22 cellular contexts compared by ENCODE assay signal in the genomic region with DNA sequence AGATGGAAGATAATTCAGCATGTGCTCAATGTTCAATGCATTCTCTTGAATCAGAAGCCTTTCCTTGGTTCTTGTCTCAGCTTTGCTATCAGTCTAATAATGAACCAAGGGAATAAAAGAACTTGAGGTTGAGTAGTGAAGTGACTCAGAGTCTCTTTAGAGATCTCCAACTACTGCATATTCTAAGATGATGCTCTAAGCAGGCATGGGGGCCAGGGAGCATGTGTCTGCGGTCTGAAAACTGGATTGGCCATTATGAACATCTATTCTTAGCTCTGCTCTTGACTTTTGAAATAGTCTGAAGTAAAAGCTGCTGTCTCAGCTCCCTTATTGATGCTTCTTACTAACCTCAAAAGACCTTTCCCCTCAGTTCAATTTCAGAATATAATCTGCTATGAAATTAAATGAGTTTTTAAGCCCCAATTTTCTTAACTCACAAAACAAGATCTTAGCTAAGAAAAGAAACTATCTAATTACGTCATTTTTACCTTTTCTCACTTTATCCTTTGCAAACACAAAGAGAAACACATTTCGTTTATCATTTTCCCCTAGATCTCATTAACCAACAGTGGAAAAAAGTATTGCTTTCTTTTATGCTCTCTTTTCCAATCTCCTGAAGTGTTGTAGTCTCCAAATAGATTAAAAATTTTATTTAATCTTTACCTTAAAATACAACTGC. TPM values are rescaled to one million over a fixed set of nuclear protein-coding genes. Genes with fewer than 3 reads are reported as not detected.
A peak's percentile ranks its signal among the peaks of the same experiment; 100 is the strongest.
DNase-seq lines count a peak whose midpoint lies in the region; ATAC-seq, FAIRE-seq and TF ChIP-seq lines count a peak whose summit lies in the region.
"Had no signal": no experiment of that assay in that cellular context is flagged by ENCODE, and none has a peak within 500 bp of the region (broad histone marks: within the 10 kb centered on the region; RNA-seq: fewer than 3 reads in every experiment).

No MANE protein-coding gene starts in this region.

- no peak for DNase-seq in HepG2 (ENCODE audit: low spot score)
- no peak for DNase-seq in right lobe of liver
- peak; percentile 3 for DNase-seq in astrocyte of the spinal cord (ENCODE audit: low read depth, low spot score)
- peak in 1 of 5 donors; percentile 39 for DNase-seq in heart left ventricle
- DNase-seq in AG20443 (ENCODE audit: low spot score) = no peak
- DNase-seq in WERI-Rb-1 = no peak
- DNase-seq in stimulated activated CD4-positive, alpha-beta T cell treated with anti-CD3 and anti-CD28 coated beads, Interleukin-2, amount 100 ng/mL, for 24 hours = no peak
- DNase-seq: activated CD4-positive, alpha-beta T cell treated with anti-CD3 and anti-CD28 coated beads for 36 hours; activated naive CD4-positive, alpha-beta T cell; activated T-cell treated with anti-CD3 and anti-CD28 coated beads, Interleukin-2, amount 50 U/mL, for 4 hours; cortex of kidney; esophagus squamous epithelium; mammary epithelial cell; NCI-H526; stimulated activated CD4-positive, alpha-beta T cell treated with anti-CD3 and anti-CD28 coated beads, Interleukin-2, amount 100 ng/mL, for 48 hours; T-helper 1 cell had no signal

- FAIRE-seq in HepG2 (lab: Jason Lieb, UNC) = no peak
- FAIRE-seq: GM19239 had no signal

- TF ChIP-seq POLR2A in HepG2 (IDR thresholded peaks at IDR 0.05; ENCODE audit: insufficient read depth in 1 of 2, low read depth in 2 of 2, low read length in 2 of 2) (no peak), right lobe of liver (IDR thresholded peaks at IDR 0.05) (no peak), heart left ventricle (IDR thresholded peaks at IDR 0.05) (no peak)

- intact Hi-C loops in HepG2 (cut with micrococcal nuclease; ENCODE audit: unreplicated experiment) = no loop called here
- intact Hi-C loops in right lobe of liver (cut with DNase I) = no loop called here
- intact Hi-C loops in heart left ventricle (cut with DNase I) = no loop called here

- no peak overlapping the region for H3K9ac ChIP-seq in HepG2 (ENCODE audit: insufficient read depth, low read depth, low read length)
- H3K9ac ChIP-seq: BLaER1 treated with 17β-estradiol and CSF1 and Interleukin-3, amounts not matched to agents 10 nM and 100 nM had no signal

- H3K36me3 ChIP-seq in HepG2 (replicated peaks in 1 of 2; ENCODE audit: control insufficient read depth in 1 of 2, insufficient read depth in 2 of 2, low read length in 2 of 2) = no peaks in the 10 kb centered on the region
- no peaks in the 10 kb centered on the region for H3K36me3 ChIP-seq in right lobe of liver
- H3K36me3 ChIP-seq in heart left ventricle = no peaks in the 10 kb centered on the region
- no peaks in the 10 kb centered on the region for H3K36me3 ChIP-seq in urinary bladder (ENCODE audit: insufficient read depth)
- H3K36me3 ChIP-seq in WERI-Rb-1 = no peaks in the 10 kb centered on the region
- H3K36me3 ChIP-seq: BLaER1 treated with 17β-estradiol and CSF1 and Interleukin-3, amounts not matched to agents 10 nM and 100 nM; esophagus squamous epithelium; neutrophil had no signal

- in situ Hi-C loops in HepG2 (cut with HindIII; ENCODE audit: extremely low pct_ligation_motif_present, low pct_unique_long_range_greater_than_20kb) = no loop called here
- in situ Hi-C loops in astrocyte of the spinal cord (cut with HindIII; ENCODE audit: low sequenced_read_pairs) = no loop called here

- no peak for TF ChIP-seq RAD21 in HepG2 (CRISPR knock-in tag; IDR thresholded peaks at IDR 0.05)

- H3K27ac ChIP-seq in HepG2 (ENCODE audit: extremely low read length, insufficient read depth, low read length) = no peak overlapping the region
- no peak overlapping the region for H3K27ac ChIP-seq in right lobe of liver
- H3K27ac ChIP-seq in heart left ventricle = peak overlapping the region in 2 of 12 donors; percentile 11 to 39
- H3K27ac ChIP-seq in urinary bladder (ENCODE audit: low read depth) = peak overlapping the region; percentile 38
- H3K27ac ChIP-seq in WERI-Rb-1 = no peak overlapping the region
- H3K27ac ChIP-seq: BLaER1 treated with 17β-estradiol and CSF1 and Interleukin-3, amounts not matched to agents 10 nM and 100 nM; esophagus squamous epithelium; neutrophil had no signal

- POLR2A ChIA-PET in HepG2 (lab: Yijun Ruan, JAX) = no interaction called here

- no peaks in the 10 kb centered on the region for H4K20me1 ChIP-seq in HepG2 (ENCODE audit: insufficient read depth, low read length)
- H4K20me1 ChIP-seq: BLaER1 treated with 17β-estradiol and CSF1 and Interleukin-3, amounts not matched to agents 10 nM and 100 nM had no signal

- CTCF ChIA-PET in HepG2 (lab: Yijun Ruan, JAX; ENCODE audit: low intra/inter-chr PET ratio, low total read pairs) = no interaction called here

- no TSS peak for BruUV-seq in HepG2 (replicated peaks; lab: Mats Ljungman, UMichigan)

- WGBS in HepG2 (ENCODE audit: low lambda C conversion rate) = 3% methylated on average over 3 of the region's 3 CpGs
- 72% methylated on average over 3 of the region's 3 CpGs for WGBS in right lobe of liver (ENCODE audit: insufficient coverage, low coverage, low lambda C conversion rate, missing lambda C conversion rate)
- 57 to 64% (median 62%) methylated on average over 3 of the region's 3 CpGs for WGBS in heart left ventricle, 4 donors
- 77% methylated on average over 3 of the region's 3 CpGs for WGBS in urinary bladder

- H3K4me3 ChIP-seq in HepG2 (replicated peaks in 1 of 3; ENCODE audit: insufficient read depth in 1 of 3, low read depth in 2 of 3, low read length in 3 of 3) = no peak overlapping the region
- H3K4me3 ChIP-seq in right lobe of liver = no peak overlapping the region
- H3K4me3 ChIP-seq in astrocyte of the spinal cord (ENCODE audit: low read depth, low read length) = no peak overlapping the region
- no peak overlapping the region for H3K4me3 ChIP-seq in heart left ventricle
- no peak overlapping the region for H3K4me3 ChIP-seq in urinary bladder (ENCODE audit: low read depth, low read length)
- H3K4me3 ChIP-seq in WERI-Rb-1 (ENCODE audit: low read depth, low read length) = no peak overlapping the region
- H3K4me3 ChIP-seq: BLaER1 treated with 17β-estradiol and CSF1 and Interleukin-3, amounts not matched to agents 10 nM and 100 nM; esophagus squamous epithelium had no signal

- H3K9me3 ChIP-seq in HepG2 (ENCODE audit: low read length) (peaks cover 10% of the 10 kb centered on the region; the same call in 1 of the 2 replicates), right lobe of liver (no peaks in the 10 kb centered on the region), heart left ventricle (peaks cover 0 to 4% (median 0%) of the 10 kb centered on the region in 12 donors), WERI-Rb-1 (ENCODE audit: severe bottlenecking) (no peaks in the 10 kb centered on the region)
- H3K9me3 ChIP-seq: BLaER1 treated with 17β-estradiol and CSF1 and Interleukin-3, amounts not matched to agents 10 nM and 100 nM; esophagus squamous epithelium; neutrophil had no signal

- no peaks in the 10 kb centered on the region for H3K79me2 ChIP-seq in HepG2 (ENCODE audit: insufficient read depth, low read length)

- no peak overlapping the region for H3K4me2 ChIP-seq in HepG2 (ENCODE audit: low read depth, low read length)
- H3K4me2 ChIP-seq: BLaER1 treated with 17β-estradiol and CSF1 and Interleukin-3, amounts not matched to agents 10 nM and 100 nM had no signal

- H3K4me1 ChIP-seq in HepG2 (ENCODE audit: insufficient read depth, low read length) (no peaks in the 10 kb centered on the region), right lobe of liver (no peaks in the 10 kb centered on the region), heart left ventricle (peaks cover 0 to 18% (median 2%) of the 10 kb centered on the region in 12 donors), urinary bladder (ENCODE audit: insufficient read depth) (no peaks in the 10 kb centered on the region)
- H3K4me1 ChIP-seq: BLaER1 treated with 17β-estradiol and CSF1 and Interleukin-3, amounts not matched to agents 10 nM and 100 nM; esophagus squamous epithelium had no signal

- TF ChIP-seq CTCF in HepG2 (CRISPR knock-in tag; IDR thresholded peaks at IDR 0.05) (no peak), right lobe of liver (IDR thresholded peaks at IDR 0.05) (no peak), astrocyte of the spinal cord (IDR thresholded peaks at IDR 0.05; ENCODE audit: low read depth, low read length) (no peak), heart left ventricle (IDR thresholded peaks at IDR 0.05) (no peak), WERI-Rb-1 (IDR thresholded peaks at IDR 0.05; ENCODE audit: low read depth, low read length) (no peak)

- H2AFZ ChIP-seq in HepG2 (ENCODE audit: low read length) = no peak overlapping the region

- no peaks in the 10 kb centered on the region for H3K27me3 ChIP-seq in HepG2 (ENCODE audit: control insufficient read depth in 1 of 2, insufficient read depth in 2 of 2, low read length in 2 of 2)
- H3K27me3 ChIP-seq in right lobe of liver = no peaks in the 10 kb centered on the region
- H3K27me3 ChIP-seq in heart left ventricle = no peaks in the 10 kb centered on the region
- H3K27me3 ChIP-seq in WERI-Rb-1 (ENCODE audit: insufficient read depth, low read depth, severe bottlenecking) = no peaks in the 10 kb centered on the region
- H3K27me3 ChIP-seq: BLaER1 treated with 17β-estradiol and CSF1 and Interleukin-3, amounts not matched to agents 10 nM and 100 nM; esophagus squamous epithelium; neutrophil had no signal

- TF ChIP-seq EP300 in HepG2 (IDR thresholded peaks at IDR 0.05; ENCODE audit: low read depth in 2 of 2, low read length in 2 of 2) (no peak), HepG2 (CRISPR knock-in tag; IDR thresholded peaks at IDR 0.05; ENCODE audit: borderline replicate concordance) (no peak)

- ATAC-seq in HepG2 (no peak), right lobe of liver (no peak), heart left ventricle (peak in 3 of 4 donors; percentile 69 to 86 (median 83))
- ATAC-seq: activated CD4-positive, alpha-beta T cell treated with anti-CD3 and anti-CD28 coated beads for 36 hours; activated T-cell treated with anti-CD3 and anti-CD28 coated beads, Interleukin-2, amount 50 U/mL, for 4 hours; stimulated activated effector memory CD8-positive, alpha-beta T cell treated with anti-CD3 and anti-CD28 coated beads, Interleukin-12 subunit alpha, Interleukin-12 subunit beta, amount 100 ng/mL, for 72 hours had no signal

RNA-seq across cellular contexts. Expression of a gene that starts 44.8 kb away (rescaled TPM):
- total RNA-seq in HepG2 (2016; rRNA removed; fragmentation: Illumina TruSeq; extraction: Trizol) = 0.03 TPM in 1 of 2 replicates, not detected in the other
- not detected in 2 replicates for total RNA-seq in HepG2 (2016; cell fraction: cytosol; rRNA removed; fragmentation: Illumina TruSeq; extraction: Trizol; ENCODE audit: low read depth)
- 0.03 TPM in 1 of 2 replicates, not detected in the other for total RNA-seq in HepG2 (2016; cell fraction: insoluble cytoplasmic fraction; rRNA removed; fragmentation: Illumina TruSeq; extraction: Trizol)
- not detected in 2 replicates for total RNA-seq in HepG2 (2016; cell fraction: membrane; rRNA removed; fragmentation: Illumina TruSeq; extraction: Trizol)
- 0.06 TPM in 2 replicates for total RNA-seq in HepG2 (2016; cell fraction: nucleus; rRNA removed; fragmentation: Illumina TruSeq; extraction: Trizol)
- 0.03 TPM in 1 of 2 replicates, not detected in the other for polyA plus RNA-seq in HepG2 (2011; rRNA removed)
- polyA plus RNA-seq in HepG2 (2011; cell fraction: cytosol; rRNA removed) = not detected in 2 replicates
- 0.02 TPM in 1 of 2 replicates, not detected in the other for polyA plus RNA-seq in HepG2 (2011; cell fraction: nucleus; rRNA removed)
- not detected in 2 replicates for polyA plus RNA-seq in HepG2 (2012)
- not detected in 2 replicates for polyA plus RNA-seq in HepG2 (2016; cell fraction: cytosol; fragmentation: Illumina TruSeq; extraction: Trizol; ENCODE audit: low read depth)
- polyA plus RNA-seq in HepG2 (2016; cell fraction: insoluble cytoplasmic fraction; fragmentation: Illumina TruSeq; extraction: Trizol; ENCODE audit: low read depth) = 0.03 TPM in 1 of 2 replicates, not detected in the other
- not detected in 2 replicates for polyA plus RNA-seq in HepG2 (2016; cell fraction: membrane; fragmentation: Illumina TruSeq; extraction: Trizol; ENCODE audit: low read depth)
- 0.05 TPM in 1 of 2 replicates, not detected in the other for polyA plus RNA-seq in HepG2 (2016; cell fraction: nucleus; fragmentation: Illumina TruSeq; extraction: Trizol; ENCODE audit: insufficient read depth, low read depth)
- 0.02 TPM in 1 of 2 replicates, not detected in the other for polyA minus RNA-seq in HepG2 (2011; rRNA and poly(A)+ RNA removed; ENCODE audit: low replicate concordance)
- polyA minus RNA-seq in HepG2 (2011; cell fraction: cytosol; rRNA and poly(A)+ RNA removed) = not detected in 2 replicates
- polyA minus RNA-seq in HepG2 (2011; cell fraction: nucleus; rRNA and poly(A)+ RNA removed) = 0.12 TPM in 1 of 2 replicates, not detected in the other
- 1 to 10 TPM in 4 of 6 experiments, under 1 TPM in 2; 0.27 to 3.5 (median 1.1) TPM for total RNA-seq in right lobe of liver
- total RNA-seq in heart left ventricle = 100 to 1,000 TPM in 1 of 9 donors, 10 to 100 TPM in 8; 48.2 to 107 (median 71.6) TPM
- polyA plus RNA-seq in heart left ventricle = 10 to 100 TPM; 30.1 to 62.5 TPM
- total RNA-seq in urinary bladder = 0.42 TPM
- polyA plus RNA-seq in urinary bladder = 2.5 TPM
- total RNA-seq: activated CD4-positive, alpha-beta T cell treated with anti-CD3 and anti-CD28 coated beads for 36 hours; activated CD8-positive, alpha-beta memory T cell treated with anti-CD3 and anti-CD28 coated beads for 36 hours; activated T-cell treated with anti-CD3 and anti-CD28 coated beads, Interleukin-2, amount 50 U/mL, for 4 hours; mammary epithelial cell had no signal

Comparison
In these comparisons a context has a peak if more than half of its experiments do, and no peak if none do; other contexts are left out.
1. ATAC-seq: peak in heart left ventricle (3 of 4); none in HepG2 (single experiment) and right lobe of liver (0 of 4).
2. RNA of a gene that starts 44.8 kb away (total RNA-seq): 48.2 to 107 TPM in heart left ventricle; 0.27 to 3.5 TPM in right lobe of liver, 0.42 TPM in urinary bladder (single experiment) and 0.03 to 0.06 TPM in HepG2; every median in the first group is over 10 times any median in the second.